ENCODE assay signal across 8 cellular contexts in genomic region chr13:30607908-30608307, GRCh38. TPM values are rescaled to one million over a fixed set of nuclear protein-coding genes. Genes with fewer than 3 reads are reported as not detected.
DNase-seq lines count a peak whose midpoint lies in the region; ATAC-seq, FAIRE-seq and TF ChIP-seq lines count a peak whose summit lies in the region.

No MANE protein-coding gene starts in this region.

- H3K36me3 Mint-ChIP-seq in mesothelial cell of epicardium = peaks cover 3% of the 10 kb centered on the region

- no peak overlapping the region for H3K4me3 ChIP-seq in bronchial epithelial cell (ENCODE audit: low read depth, low read length)

- ATAC-seq in GM18909 (IDR thresholded peaks at IDR 0.05; ENCODE audit: poor library complexity, unreplicated experiment) (peak; percentile 98), HG03045 (IDR thresholded peaks at IDR 0.05; ENCODE audit: unreplicated experiment) (peak; percentile 98)

- DNase-seq in SKM-1 (lab: John Stamatoyannopoulos, UW; ENCODE audit: unreplicated experiment) (peak; percentile 29), bronchial epithelial cell (ENCODE audit: low read depth) (peak; percentile 29), mesothelial cell of epicardium (ENCODE audit: low spot score in 2 of 2, unreplicated experiment in 2 of 2) (no peak), glomerular visceral epithelial cell (ENCODE audit: extremely low spot score) (no peak), occipital lobe (lab: John Stamatoyannopoulos, UW) (no peak)
- peak; percentile 6 to 74 (median 56) for DNase-seq in stimulated activated naive CD4-positive, alpha-beta T cell (lab: John Stamatoyannopoulos, UW)

- no peak for FAIRE-seq in bronchial epithelial cell (lab: Jason Lieb, UNC)

- no peak overlapping the region for H3K27ac Mint-ChIP-seq in mesothelial cell of epicardium

- H3K9me3 Mint-ChIP-seq in mesothelial cell of epicardium = peaks cover 4% of the 10 kb centered on the region

- H3K27me3 ChIP-seq in bronchial epithelial cell (ENCODE audit: control insufficient read depth, insufficient read depth, low read length) = no peaks in the 10 kb centered on the region

- peaks cover 10% of the 10 kb centered on the region for H3K4me1 Mint-ChIP-seq in mesothelial cell of epicardium

- H3K36me3 ChIP-seq in bronchial epithelial cell (ENCODE audit: control insufficient read depth, insufficient read depth, low read length) = no peaks in the 10 kb centered on the region

- no peak for TF ChIP-seq CTCF in bronchial epithelial cell (IDR thresholded peaks at IDR 0.05; ENCODE audit: insufficient read depth, low read length, severe bottlenecking)
- no peak for TF ChIP-seq CTCF in mesothelial cell of epicardium (IDR thresholded peaks at IDR 0.05; ENCODE audit: unreplicated experiment)

- no peaks in the 10 kb centered on the region for H3K27me3 Mint-ChIP-seq in mesothelial cell of epicardium (ENCODE audit: low read depth)

- H3K4me3 Mint-ChIP-seq in mesothelial cell of epicardium = no peak overlapping the region

RNA-seq across cellular contexts. Expression of gene USPL1, which starts 9.8 kb away (rescaled TPM):
- total RNA-seq in bronchial epithelial cell (6.8 and 20.0 TPM in 2 replicates), mesothelial cell of epicardium (21.4 to 23.1 TPM (median 21.7 TPM) in 3 replicates), occipital lobe (46.9 TPM)

Comparison
In these comparisons a context has a peak if more than half of its experiments do, and no peak if none do; other contexts are left out.
1. DNase-seq: peak in SKM-1 (single experiment), bronchial epithelial cell (single experiment) and stimulated activated naive CD4-positive, alpha-beta T cell (6 of 6); none in mesothelial cell of epicardium (0 of 2), glomerular visceral epithelial cell (single experiment) and occipital lobe (single experiment).